In genomic region chr14:99274346-99275221, GRCh38 we compare ENCODE assay signal across 8 cellular contexts. TPM values are rescaled to one million over a fixed set of nuclear protein-coding genes. Genes with fewer than 3 reads are reported as not detected.
A peak's percentile ranks its signal among the peaks of the same experiment; 100 is the strongest.
DNase-seq lines count a peak whose midpoint lies in the region; ATAC-seq and TF ChIP-seq lines count a peak whose summit lies in the region.

No MANE protein-coding gene starts in this region.

- H3K4me3 Mint-ChIP-seq in activated CD4-positive, alpha-beta memory T cell treated with anti-CD3 and anti-CD28 coated beads for 36 hours = peak overlapping the region; percentile 96
- H3K4me3 Mint-ChIP-seq in mesothelial cell of epicardium = peak overlapping the region; percentile 75

- H3K9me3 ChIP-seq in HAP-1 = no peaks in the 10 kb centered on the region
- no peaks in the 10 kb centered on the region for H3K9me3 ChIP-seq in thyroid gland

- peak; percentile 70 for TF ChIP-seq CTCF in epithelial cell of esophagus (IDR thresholded peaks at IDR 0.05; ENCODE audit: insufficient read depth, low read depth, low read length, missing control alignments)
- TF ChIP-seq CTCF in mesothelial cell of epicardium (IDR thresholded peaks at IDR 0.05; ENCODE audit: unreplicated experiment) = no peak
- peak in 4 of 6 experiments; percentile 48 to 77 (median 64) for TF ChIP-seq CTCF in thyroid gland (IDR thresholded peaks at IDR 0.05)

- peaks cover 32% of the 10 kb centered on the region for H3K4me1 Mint-ChIP-seq in activated CD4-positive, alpha-beta memory T cell treated with anti-CD3 and anti-CD28 coated beads for 36 hours (ENCODE audit: low read depth)
- H3K4me1 Mint-ChIP-seq in mesothelial cell of epicardium = peaks cover 33% of the 10 kb centered on the region

- peaks cover 3% of the 10 kb centered on the region for H3K27me3 Mint-ChIP-seq in activated CD4-positive, alpha-beta memory T cell treated with anti-CD3 and anti-CD28 coated beads for 36 hours
- H3K27me3 Mint-ChIP-seq in mesothelial cell of epicardium (ENCODE audit: low read depth) = peaks cover 40% of the 10 kb centered on the region

- H3K36me3 ChIP-seq in HAP-1 (replicated peaks) (no peaks in the 10 kb centered on the region), thyroid gland (no peaks in the 10 kb centered on the region)

- peak in 1 of 2 donors; percentile 45 for TF ChIP-seq POLR2A in thyroid gland (IDR thresholded peaks at IDR 0.05)

- WGBS in thyroid gland, 2 donors = 3 to 4% methylated on average over 45 to 54 of the region's 69 CpGs

- DNase-seq in CD1c-positive myeloid dendritic cell (ENCODE audit: extremely low spot score) (peak; percentile 41), HAP-1 (ENCODE audit: low spot score in 2 of 2) (peak; percentile 91 to 93), NCI-H2227 (lab: John Stamatoyannopoulos, UW; ENCODE audit: unreplicated experiment) (peak; percentile 87), epithelial cell of esophagus (ENCODE audit: low read depth) (peak; percentile 94), mesothelial cell of epicardium (ENCODE audit: low spot score in 2 of 2, unreplicated experiment in 2 of 2) (peak; percentile 75 to 81), thyroid gland (peak; percentile 93 to 94)
- DNase-seq in activated CD4-positive, alpha-beta memory T cell treated with anti-CD3 and anti-CD28 coated beads for 36 hours = peak; percentile 73

- POLR2A ChIA-PET in activated CD4-positive, alpha-beta memory T cell treated with anti-CD3 and anti-CD28 coated beads for 36 hours (lab: Charles Lee) = interaction anchor here (0.7 to 19.8 kb wide), 3 partner anchors 12 to 1106 kb away, joined by 4 to 425 read pairs (median 6); no protein-coding TSS in a partner anchor

- peak overlapping the region in 1 of 3 donors; percentile 24 for H3K27ac ChIP-seq in thyroid gland

- peaks cover 15% of the 10 kb centered on the region for H3K4me1 ChIP-seq in HAP-1
- peaks cover 23 to 30% of the 10 kb centered on the region in 2 donors for H3K4me1 ChIP-seq in thyroid gland

- ATAC-seq in GM21723 (IDR thresholded peaks at IDR 0.05; ENCODE audit: unreplicated experiment) = no peak

- in situ Hi-C loops in HAP-1 (cut with MboI; ENCODE audit: low sequenced_read_pairs) = no loop called here

- no peaks in the 10 kb centered on the region for H3K9me3 Mint-ChIP-seq in activated CD4-positive, alpha-beta memory T cell treated with anti-CD3 and anti-CD28 coated beads for 36 hours
- H3K9me3 Mint-ChIP-seq in mesothelial cell of epicardium = no peaks in the 10 kb centered on the region

- CTCF ChIA-PET in activated CD4-positive, alpha-beta memory T cell treated with anti-CD3 and anti-CD28 coated beads for 36 hours (lab: Charles Lee) = interaction anchor here (0.6 to 1.9 kb wide), 10 partner anchors 13 to 1296 kb away, joined by 3 to 7 read pairs (median 4); no protein-coding TSS in a partner anchor

- peaks cover 10% of the 10 kb centered on the region for H3K36me3 Mint-ChIP-seq in activated CD4-positive, alpha-beta memory T cell treated with anti-CD3 and anti-CD28 coated beads for 36 hours
- H3K36me3 Mint-ChIP-seq in mesothelial cell of epicardium = no peaks in the 10 kb centered on the region

- H3K4me3 ChIP-seq in HAP-1 (peak overlapping the region; percentile 32), epithelial cell of esophagus (ENCODE audit: low read length) (peak overlapping the region; percentile 71), thyroid gland (replicated peaks in 1 of 3) (peak overlapping the region in 2 of 3 donors; percentile 20 to 39)

- peaks cover 28% of the 10 kb centered on the region for H3K27me3 ChIP-seq in HAP-1 (ENCODE audit: low read depth)
- no peaks in the 10 kb centered on the region for H3K27me3 ChIP-seq in thyroid gland

- intact Hi-C loops in activated CD4-positive, alpha-beta memory T cell treated with anti-CD3 and anti-CD28 coated beads for 36 hours (cut with micrococcal nuclease) = loop anchor here (5.0 kb wide), 4 partner anchors 138 to 1567 kb away; no protein-coding TSS in a partner anchor
- intact Hi-C loops in thyroid gland (cut with DNase I) = loop anchor here (10.0 kb wide), 1 partner anchor 1290 kb away; no protein-coding TSS in a partner anchor

- H3K27ac Mint-ChIP-seq in activated CD4-positive, alpha-beta memory T cell treated with anti-CD3 and anti-CD28 coated beads for 36 hours = peak overlapping the region; percentile 90
- no peak overlapping the region for H3K27ac Mint-ChIP-seq in mesothelial cell of epicardium

RNA-seq across cellular contexts. Expression of gene BCL11B, which starts 2.6 kb away (rescaled TPM):
- total RNA-seq in activated CD4-positive, alpha-beta memory T cell treated with anti-CD3 and anti-CD28 coated beads for 36 hours = 10 to 100 TPM; 48.9 to 49.1 TPM
- total RNA-seq in mesothelial cell of epicardium (11.6 to 12.3 TPM (median 11.8 TPM) in 3 replicates), thyroid gland (1 to 10 TPM in 3 of 4 donors, under 1 TPM in 1; 0.81 to 4.3 (median 2.3) TPM)

Comparison
In these comparisons a context has a peak if more than half of its experiments do, and no peak if none do; other contexts are left out.
1. DNase-seq: peak in every context shown above with its lines; median percentile 94 in epithelial cell of esophagus; 94 in thyroid gland; 92 in HAP-1; 87 in NCI-H2227; 78 in mesothelial cell of epicardium; 73 in activated CD4-positive, alpha-beta memory T cell treated with anti-CD3 and anti-CD28 coated beads for 36 hours; 41 in CD1c-positive myeloid dendritic cell.